In genomic region chr10:35364808-35365207, GRCh38 we compare ENCODE assay signal across 19 cellular contexts.
"Had no signal": no experiment of that assay in that cellular context is flagged by ENCODE, and none has a peak within 500 bp of the region (broad histone marks: within the 10 kb centered on the region; RNA-seq: fewer than 3 reads in every experiment).

No MANE protein-coding gene starts in this region.

- H3K4me1 ChIP-seq: foreskin keratinocyte had no signal

- ATAC-seq: activated CD4-positive, alpha-beta T cell treated with anti-CD3 and anti-CD28 coated beads for 36 hours; activated CD8-positive, alpha-beta T cell treated with anti-CD3 and anti-CD28 coated beads for 36 hours; activated naive CD8-positive, alpha-beta T cell treated with anti-CD3 and anti-CD28 coated beads, Interleukin-2, amount 50 U/mL, for 24 hours; foreskin keratinocyte; naive thymus-derived CD8-positive, alpha-beta T cell; stimulated activated naive CD8-positive, alpha-beta T cell treated with anti-CD3 and anti-CD28 coated beads, Interleukin-15, Interleukin-2, amounts not matched to agents 100 U/mL and 50 U/mL, for 24 hours; T-cell had no signal

- FAIRE-seq: kidney had no signal

- H3K4me3 ChIP-seq: ascending aorta, cardiac muscle cell, esophagus squamous epithelium, lung had no signal

- H3K36me3 ChIP-seq: ascending aorta, cardiac muscle cell, esophagus squamous epithelium, WERI-Rb-1 had no signal

- H3K9me3 ChIP-seq: ascending aorta, esophagus squamous epithelium had no signal

- H3K27me3 ChIP-seq: ascending aorta, cardiac muscle cell, esophagus squamous epithelium, foreskin keratinocyte had no signal

- H3K27ac ChIP-seq: ascending aorta, cardiac muscle cell, esophagus squamous epithelium, foreskin keratinocyte, WERI-Rb-1 had no signal

- DNase-seq: activated CD4-positive, alpha-beta T cell treated with anti-CD3 and anti-CD28 coated beads for 36 hours; activated CD8-positive, alpha-beta memory T cell treated with anti-CD3 and anti-CD28 coated beads, Interleukin-2, amount 50 U/mL, for 48 hours; activated CD8-positive, alpha-beta T cell treated with anti-CD3 and anti-CD28 coated beads for 36 hours; activated naive CD4-positive, alpha-beta T cell; activated naive CD8-positive, alpha-beta T cell treated with anti-CD3 and anti-CD28 coated beads, Interleukin-2, amount 50 U/mL, for 24 hours; esophagus squamous epithelium; foreskin keratinocyte; kidney; naive thymus-derived CD8-positive, alpha-beta T cell; occipital lobe; stimulated activated CD4-positive, alpha-beta T cell treated with anti-CD3 and anti-CD28 coated beads, Interleukin-4, amount 100 ng/mL, for 1 hour; stimulated activated CD8-positive, alpha-beta memory T cell treated with anti-CD3 and anti-CD28 coated beads, Interleukin-4, amount 100 ng/mL, for 48 hours; stimulated activated naive CD8-positive, alpha-beta T cell treated with anti-CD3 and anti-CD28 coated beads, Interleukin-15, Interleukin-2, amounts not matched to agents 100 U/mL and 50 U/mL, for 24 hours; T-cell; T1000; WERI-Rb-1 had no signal
